16 cellular contexts compared by ENCODE assay signal in genomic region chr4:87209182-87209581, GRCh38. TPM values are rescaled to one million over a fixed set of nuclear protein-coding genes. Genes with fewer than 3 reads are reported as not detected.
DNase-seq lines count a peak whose midpoint lies in the region; ATAC-seq, FAIRE-seq and TF ChIP-seq lines count a peak whose summit lies in the region.
"Had no signal": no experiment of that assay in that cellular context is flagged by ENCODE, and none has a peak within 500 bp of the region (broad histone marks: within the 10 kb centered on the region; RNA-seq: fewer than 3 reads in every experiment).

No MANE protein-coding gene starts in this region.

- no peaks in the 10 kb centered on the region for H3K27me3 ChIP-seq in CD4-positive, alpha-beta T cell (ENCODE audit: control insufficient read depth, insufficient read depth, low read length)
- H3K27me3 ChIP-seq in Karpas-422 (ENCODE audit: low read length) (no peaks in the 10 kb centered on the region), mononuclear cell (ENCODE audit: insufficient read depth, low read length) (no peaks in the 10 kb centered on the region), heart left ventricle (no peaks in the 10 kb centered on the region)
- H3K27me3 ChIP-seq: breast epithelium had no signal

- no peaks in the 10 kb centered on the region for H3K27me3 Mint-ChIP-seq in CD4-positive, alpha-beta T cell
- no peaks in the 10 kb centered on the region for H3K27me3 Mint-ChIP-seq in osteocyte (ENCODE audit: unreplicated experiment)
- H3K27me3 Mint-ChIP-seq: effector memory CD8-positive, alpha-beta T cell had no signal

- no peak for ATAC-seq in CD4-positive, alpha-beta T cell (ENCODE audit: poor library complexity)
- ATAC-seq in GM21619 (IDR thresholded peaks at IDR 0.05; ENCODE audit: unreplicated experiment), result peak; percentile 5
- ATAC-seq in heart left ventricle, result no peak

- no peaks in the 10 kb centered on the region for H3K9me3 Mint-ChIP-seq in CD4-positive, alpha-beta T cell
- H3K9me3 Mint-ChIP-seq in osteocyte (ENCODE audit: unreplicated experiment), result no peaks in the 10 kb centered on the region
- H3K9me3 Mint-ChIP-seq: effector memory CD8-positive, alpha-beta T cell had no signal

- H3K9me2 ChIP-seq in Karpas-422 (replicated peaks; ENCODE audit: insufficient read depth, low read length), result no peaks in the 10 kb centered on the region

- H3K79me2 ChIP-seq in Karpas-422 (ENCODE audit: low read length), result peaks cover 99% of the 10 kb centered on the region

- POLR2A ChIA-PET in CD4-positive, alpha-beta T cell (lab: Charles Lee), result interaction anchor here (1.9 kb wide), 1 partner anchor 11 kb away, joined by 14 read pairs; the partner anchor contains the start of gene KLHL8

- no peaks in the 10 kb centered on the region; the same call in 1 of the 2 replicates for H4K20me1 ChIP-seq in Karpas-422 (ENCODE audit: insufficient read depth, low read depth, low read length)

- no peak overlapping the region for H3K4me3 ChIP-seq in Karpas-422 (ENCODE audit: low read length)
- peak overlapping the region; percentile 34 for H3K4me3 ChIP-seq in mononuclear cell (ENCODE audit: low read length)
- H3K4me3 ChIP-seq in heart left ventricle, result peak overlapping the region in 2 of 12 donors; percentile 7 to 45
- H3K4me3 ChIP-seq: mucosa of descending colon had no signal

- no peak for DNase-seq in CD4-positive, alpha-beta T cell
- DNase-seq in Karpas-422, result no peak
- no peak for DNase-seq in osteocyte (ENCODE audit: extremely low spot score, unreplicated experiment)
- DNase-seq in glomerular visceral epithelial cell (ENCODE audit: extremely low spot score), result no peak
- no peak for DNase-seq in heart left ventricle
- no peak for DNase-seq in GM19239 (ENCODE audit: insufficient read length, low spot score)
- DNase-seq: activated naive CD4-positive, alpha-beta T cell; DND-41; effector memory CD8-positive, alpha-beta T cell; foreskin melanocyte; mucosa of descending colon; NCI-H82; stimulated activated CD8-positive, alpha-beta memory T cell treated with anti-CD3 and anti-CD28 coated beads, Interleukin-4, amount 100 ng/mL, for 48 hours had no signal

- H3K9me3 ChIP-seq in CD4-positive, alpha-beta T cell (ENCODE audit: control insufficient read depth, low read length), result no peaks in the 10 kb centered on the region
- no peaks in the 10 kb centered on the region for H3K9me3 ChIP-seq in Karpas-422 (ENCODE audit: low read length)
- H3K9me3 ChIP-seq in mononuclear cell (ENCODE audit: low read depth, low read length), result no peaks in the 10 kb centered on the region
- no peaks in the 10 kb centered on the region for H3K9me3 ChIP-seq in heart left ventricle
- H3K9me3 ChIP-seq: breast epithelium, mucosa of descending colon had no signal

- peak overlapping the region; percentile 47 for H3K27ac Mint-ChIP-seq in CD4-positive, alpha-beta T cell
- H3K27ac Mint-ChIP-seq in osteocyte (ENCODE audit: unreplicated experiment), result no peak overlapping the region

- peak overlapping the region; percentile 18 for H3K4me3 Mint-ChIP-seq in CD4-positive, alpha-beta T cell
- H3K4me3 Mint-ChIP-seq in osteocyte (ENCODE audit: unreplicated experiment), result no peak overlapping the region
- H3K4me3 Mint-ChIP-seq: effector memory CD8-positive, alpha-beta T cell had no signal

- peak overlapping the region; percentile 51 for H3K4me2 ChIP-seq in Karpas-422 (ENCODE audit: low read depth, low read length, poor library complexity, severe bottlenecking)

- no peak overlapping the region for H3K27ac ChIP-seq in CD4-positive, alpha-beta T cell (ENCODE audit: low read depth, low read length)
- peak overlapping the region; percentile 51 for H3K27ac ChIP-seq in Karpas-422 (ENCODE audit: low read length)
- H3K27ac ChIP-seq in heart left ventricle, result peak overlapping the region in 1 of 12 donors; percentile 80
- H3K27ac ChIP-seq: breast epithelium had no signal

- peaks cover 22% of the 10 kb centered on the region for H3K4me1 Mint-ChIP-seq in CD4-positive, alpha-beta T cell (ENCODE audit: low read depth)
- H3K4me1 Mint-ChIP-seq in osteocyte (ENCODE audit: unreplicated experiment), result peaks cover 21% of the 10 kb centered on the region

- H3K36me3 ChIP-seq in Karpas-422 (ENCODE audit: insufficient read depth, low read length) (0 out of 2 replicates have a peak, but pooled peaks cover 5% of the 10 kb centered on the region), heart left ventricle (no peaks in the 10 kb centered on the region)
- H3K36me3 ChIP-seq: breast epithelium had no signal

- no peak for TF ChIP-seq POLR2A in heart left ventricle (IDR thresholded peaks at IDR 0.05)

- H2AFZ ChIP-seq in Karpas-422 (ENCODE audit: low read length), result no peak overlapping the region

- H3K9ac ChIP-seq in Karpas-422 (ENCODE audit: low read length), result no peak overlapping the region

- peaks cover 37% of the 10 kb centered on the region for H3K4me1 ChIP-seq in Karpas-422 (ENCODE audit: low read length)
- H3K4me1 ChIP-seq in mononuclear cell (ENCODE audit: insufficient read depth, low read length), result peaks cover 20% of the 10 kb centered on the region
- H3K4me1 ChIP-seq in heart left ventricle, result peaks cover 3 to 35% (median 22%) of the 10 kb centered on the region in 12 donors
- H3K4me1 ChIP-seq: breast epithelium had no signal

- no peak for FAIRE-seq in GM19239 (lab: Jason Lieb, UNC)

- CTCF ChIA-PET in CD4-positive, alpha-beta T cell (lab: Charles Lee), result interaction anchor here (1.5 kb wide), 1 partner anchor 11 kb away, joined by 6 read pairs; the partner anchor contains the start of gene KLHL8

- intact Hi-C loops in CD4-positive, alpha-beta T cell (cut with DNase I, micrococcal nuclease), result no loop called here
- intact Hi-C loops in heart left ventricle (cut with DNase I), result no loop called here

- H3K36me3 Mint-ChIP-seq in CD4-positive, alpha-beta T cell (ENCODE audit: low read depth), result peaks cover 9% of the 10 kb centered on the region
- H3K36me3 Mint-ChIP-seq in osteocyte (ENCODE audit: unreplicated experiment), result no peaks in the 10 kb centered on the region

- WGBS in heart left ventricle, 4 donors, result 85 to 94% (median 88%) methylated on average over 3 of the region's 3 CpGs

- TF ChIP-seq CTCF in CD4-positive, alpha-beta T cell (IDR thresholded peaks at IDR 0.05), result no peak
- TF ChIP-seq CTCF in osteocyte (IDR thresholded peaks at IDR 0.05) (no peak), heart left ventricle (IDR thresholded peaks at IDR 0.05) (no peak)

RNA-seq across cellular contexts. Expression of gene KLHL8, which starts 11.2 kb away (rescaled TPM):
- 1 to 10 TPM; 6.3 to 7.0 TPM for total RNA-seq in CD4-positive, alpha-beta T cell
- 17.6 and 26.4 TPM in 2 replicates for total RNA-seq in Karpas-422 (2014; rRNA removed; shearing (Covaris generic); ENCODE audit: low replicate concordance)
- total RNA-seq in mononuclear cell (14.1 TPM), osteocyte (9.8 and 11.5 TPM in 2 replicates), heart left ventricle (10 to 100 TPM in 6 of 9 donors, 1 to 10 TPM in 3; 5.6 to 14.7 (median 10.6) TPM)
- 1 to 10 TPM; 2.9 to 4.6 TPM for polyA plus RNA-seq in heart left ventricle
